In the genomic region with DNA sequence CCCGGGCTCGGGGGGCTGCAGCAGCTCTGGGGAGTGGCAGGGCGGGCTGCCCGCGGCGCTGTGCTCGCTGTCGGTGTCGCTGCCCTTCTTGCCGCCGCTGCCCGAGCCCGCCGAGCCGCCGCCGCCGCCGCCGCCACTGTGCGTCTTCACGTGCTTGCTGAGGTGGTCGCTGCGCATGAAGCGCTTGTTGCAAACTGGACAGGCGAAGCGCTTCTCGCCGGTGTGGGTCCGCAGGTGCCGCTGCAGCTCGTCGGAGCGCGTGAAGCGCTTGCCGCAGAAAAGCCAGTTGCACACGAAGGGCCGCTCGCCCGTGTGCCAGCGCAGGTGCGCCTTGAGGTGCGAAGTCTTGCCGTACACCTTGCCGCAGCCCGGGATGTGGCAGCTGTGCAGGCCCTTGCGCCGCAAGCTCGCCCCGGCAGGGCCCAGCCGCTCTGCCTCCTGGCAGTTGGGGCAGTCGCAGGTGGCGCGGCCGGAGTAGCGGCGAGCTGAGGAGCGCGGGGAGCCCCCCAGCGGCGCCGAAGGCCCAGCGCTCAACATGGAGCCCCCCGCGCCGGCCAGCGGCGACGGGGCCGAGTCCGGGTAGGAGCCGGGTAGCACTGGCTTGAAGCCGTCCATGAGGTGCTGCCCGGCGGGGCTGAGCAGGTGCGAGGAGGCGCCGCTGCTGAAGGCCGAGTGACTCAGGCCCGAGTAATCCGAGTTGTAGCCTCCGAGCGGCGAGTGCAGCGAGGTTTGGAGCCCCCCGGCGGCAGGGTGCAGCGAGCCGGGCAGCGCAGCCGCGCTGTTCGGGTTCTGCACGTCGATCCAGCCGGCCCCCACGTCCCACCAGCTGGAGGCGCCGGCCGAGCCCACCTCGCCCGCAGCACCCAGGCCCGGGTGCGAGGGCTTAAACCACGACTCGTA, we compare ENCODE assay signal across 1 cellular context.
A peak's percentile ranks its signal among the peaks of the same experiment; 100 is the strongest.
TF ChIP-seq lines count a peak whose summit lies in the region.

No MANE protein-coding gene starts in this region.

TF ChIP-seq in HEK293, 187 proteins besides CTCF, POLR2A, EP300 and RAD21 (continued from another document):
- no peak for TF ChIP-seq ZBTB6 (tag by site-specific recombination; IDR thresholded peaks at IDR 0.05)
- TF ChIP-seq, protein P1, sequence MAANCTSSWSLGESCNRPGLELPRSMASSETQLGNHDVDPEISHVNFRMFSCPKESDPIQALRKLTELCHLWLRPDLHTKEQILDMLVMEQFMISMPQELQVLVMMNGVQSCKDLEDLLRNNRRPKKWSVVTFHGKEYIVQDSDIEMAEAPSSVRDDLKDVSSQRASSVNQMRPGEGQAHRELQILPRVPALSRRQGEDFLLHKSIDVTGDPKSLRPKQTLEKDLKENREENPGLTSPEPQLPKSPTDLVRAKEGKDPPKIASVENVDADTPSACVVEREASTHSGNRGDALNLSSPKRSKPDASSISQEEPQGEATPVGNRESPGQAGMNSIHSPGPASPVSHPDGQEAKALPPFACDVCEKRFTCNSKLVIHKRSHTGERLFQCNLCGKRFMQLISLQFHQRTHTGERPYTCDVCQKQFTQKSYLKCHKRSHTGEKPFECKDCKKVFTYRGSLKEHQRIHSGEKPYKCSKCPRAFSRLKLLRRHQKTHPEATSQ (tag by site-specific recombination; IDR thresholded peaks at IDR 0.05) = 0 out of 2 replicates have a peak, but pooled peaks have one; percentile 44
- TF ChIP-seq, protein P2, sequence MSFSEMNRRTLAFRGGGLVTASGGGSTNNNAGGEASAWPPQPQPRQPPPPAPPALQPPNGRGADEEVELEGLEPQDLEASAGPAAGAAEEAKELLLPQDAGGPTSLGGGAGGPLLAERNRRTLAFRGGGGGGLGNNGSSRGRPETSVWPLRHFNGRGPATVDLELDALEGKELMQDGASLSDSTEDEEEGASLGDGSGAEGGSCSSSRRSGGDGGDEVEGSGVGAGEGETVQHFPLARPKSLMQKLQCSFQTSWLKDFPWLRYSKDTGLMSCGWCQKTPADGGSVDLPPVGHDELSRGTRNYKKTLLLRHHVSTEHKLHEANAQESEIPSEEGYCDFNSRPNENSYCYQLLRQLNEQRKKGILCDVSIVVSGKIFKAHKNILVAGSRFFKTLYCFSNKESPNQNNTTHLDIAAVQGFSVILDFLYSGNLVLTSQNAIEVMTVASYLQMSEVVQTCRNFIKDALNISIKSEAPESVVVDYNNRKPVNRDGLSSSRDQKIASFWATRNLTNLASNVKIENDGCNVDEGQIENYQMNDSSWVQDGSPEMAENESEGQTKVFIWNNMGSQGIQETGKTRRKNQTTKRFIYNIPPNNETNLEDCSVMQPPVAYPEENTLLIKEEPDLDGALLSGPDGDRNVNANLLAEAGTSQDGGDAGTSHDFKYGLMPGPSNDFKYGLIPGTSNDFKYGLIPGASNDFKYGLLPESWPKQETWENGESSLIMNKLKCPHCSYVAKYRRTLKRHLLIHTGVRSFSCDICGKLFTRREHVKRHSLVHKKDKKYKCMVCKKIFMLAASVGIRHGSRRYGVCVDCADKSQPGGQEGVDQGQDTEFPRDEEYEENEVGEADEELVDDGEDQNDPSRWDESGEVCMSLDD (tag by site-specific recombination; IDR thresholded peaks at IDR 0.05) = 0 out of 2 replicates have a peak, but pooled peaks have one; percentile 21
